32 cellular contexts compared by ENCODE assay signal in genomic region chr3:61626484-61626883, GRCh38.
"Had no signal": no experiment of that assay in that cellular context is flagged by ENCODE, and none has a peak within 500 bp of the region (broad histone marks: within the 10 kb centered on the region; RNA-seq: fewer than 3 reads in every experiment).

No MANE protein-coding gene starts in this region.

- H3K9me3 Mint-ChIP-seq: activated naive CD4-positive, alpha-beta T cell treated with anti-CD3 and anti-CD28 coated beads for 36 hours; activated naive CD8-positive, alpha-beta T cell treated with anti-CD3 and anti-CD28 coated beads for 36 hours; activated T-helper 1 cell treated with anti-CD3 and anti-CD28 coated beads, Interleukin-12 subunit alpha, Interleukin-12 subunit beta, Interleukin-2, Interleukin-4 antibody, amounts not matched to agents 30 ng/mL and 10 ng/mL and 1 ng/mL, durations not matched to agents 14 hours and 24 hours and 36 hours; nephron had no signal

- H3K27ac Mint-ChIP-seq: activated naive CD4-positive, alpha-beta T cell treated with anti-CD3 and anti-CD28 coated beads for 36 hours; activated naive CD8-positive, alpha-beta T cell treated with anti-CD3 and anti-CD28 coated beads for 36 hours; activated T-helper 1 cell treated with anti-CD3 and anti-CD28 coated beads, Interleukin-12 subunit alpha, Interleukin-12 subunit beta, Interleukin-2, Interleukin-4 antibody, amounts not matched to agents 30 ng/mL and 10 ng/mL and 1 ng/mL, durations not matched to agents 14 hours and 24 hours and 36 hours; brain; stimulated activated memory B cell treated with anti-CD40 and anti-IgM and Interleukin-4, amounts not matched to agents 10 μg/mL and 1 μg/mL and 100 μg/mL, for 72 hours had no signal

- H3K4me1 ChIP-seq: colonic mucosa, vagina had no signal

- H3K4me2 ChIP-seq: smooth muscle cell had no signal

- H3K4me1 Mint-ChIP-seq: activated naive CD8-positive, alpha-beta T cell treated with anti-CD3 and anti-CD28 coated beads for 36 hours; stimulated activated memory B cell treated with anti-CD40 and anti-IgM and Interleukin-4, amounts not matched to agents 10 μg/mL and 1 μg/mL and 100 μg/mL, for 72 hours had no signal

- H3K27me3 Mint-ChIP-seq: brain; stimulated activated memory B cell treated with anti-CD40 and anti-IgM and Interleukin-4, amounts not matched to agents 10 μg/mL and 1 μg/mL and 100 μg/mL, for 72 hours had no signal

- H3K9me3 ChIP-seq: adrenal gland, colonic mucosa, left lung, lower lobe of right lung, mucosa of descending colon, ovary, psoas muscle, stomach, thyroid gland, upper lobe of left lung, vagina had no signal

- H3K4me3 Mint-ChIP-seq: activated naive CD4-positive, alpha-beta T cell treated with anti-CD3 and anti-CD28 coated beads for 36 hours; activated naive CD8-positive, alpha-beta T cell treated with anti-CD3 and anti-CD28 coated beads for 36 hours; activated T-helper 1 cell treated with anti-CD3 and anti-CD28 coated beads, Interleukin-12 subunit alpha, Interleukin-12 subunit beta, Interleukin-2, Interleukin-4 antibody, amounts not matched to agents 30 ng/mL and 10 ng/mL and 1 ng/mL, durations not matched to agents 14 hours and 24 hours and 36 hours; brain; nephron; stimulated activated memory B cell treated with anti-CD40 and anti-IgM and Interleukin-4, amounts not matched to agents 10 μg/mL and 1 μg/mL and 100 μg/mL, for 72 hours had no signal

- H3K4me3 ChIP-seq: adrenal gland, cardiac muscle cell, colonic mucosa, left lung, lower lobe of right lung, mucosa of descending colon, ovary, psoas muscle, smooth muscle cell, stomach, thyroid gland, upper lobe of left lung, vagina had no signal

- DNase-seq: activated CD4-positive, alpha-beta T cell treated with anti-CD3 and anti-CD28 coated beads for 48 hours; activated CD4-positive, alpha-beta T cell treated with anti-CD3 and anti-CD28 coated beads, Interleukin-2, amount 50 U/mL, for 48 hours; activated CD8-positive, alpha-beta memory T cell treated with anti-CD3 and anti-CD28 coated beads for 24 hours; activated effector memory CD4-positive, alpha-beta T cell treated with anti-CD3 and anti-CD28 coated beads, Interleukin-2, amount 50 U/mL, for 16 hours; activated naive CD4-positive, alpha-beta T cell treated with anti-CD3 and anti-CD28 coated beads for 36 hours; activated naive CD8-positive, alpha-beta T cell treated with anti-CD3 and anti-CD28 coated beads for 36 hours; adrenal gland; aorta; cerebellar nuclear complex; colonic mucosa; effector memory CD4-positive, alpha-beta T cell; kidney glomerular epithelial cell; left lung; lower lobe of right lung; mesendoderm; mucosa of descending colon; ovary; psoas muscle; stimulated activated CD4-positive, alpha-beta T cell treated with anti-CD3 and anti-CD28 coated beads, Interleukin-1b, Interleukin-23, amount 100 ng/mL, for 48 hours; stimulated activated CD4-positive, alpha-beta T cell treated with anti-CD3 and anti-CD28 coated beads, Interleukin-4, amount 100 ng/mL, for 4 hours; stimulated activated CD8-positive, alpha-beta memory T cell treated with anti-CD3 and anti-CD28 coated beads, Interleukin-4, amount 100 ng/mL, for 48 hours; stomach; T-helper 2 cell; thyroid gland; upper lobe of left lung had no signal

- ATAC-seq: left lung; lower lobe of right lung; mucosa of descending colon; stimulated activated memory B cell treated with anti-CD40 and anti-IgM and Interleukin-4, amounts not matched to agents 10 μg/mL and 1 μg/mL and 100 μg/mL, for 72 hours had no signal

- H3K27me3 ChIP-seq: adrenal gland, cardiac muscle cell, colonic mucosa, left lung, ovary, stomach, thyroid gland, upper lobe of left lung, vagina had no signal

- H3K36me3 ChIP-seq: adrenal gland, cardiac muscle cell, colonic mucosa, left lung, lower lobe of right lung, ovary, stomach, thyroid gland, upper lobe of left lung, vagina had no signal

- H3K36me3 Mint-ChIP-seq: activated naive CD8-positive, alpha-beta T cell treated with anti-CD3 and anti-CD28 coated beads for 36 hours; stimulated activated memory B cell treated with anti-CD40 and anti-IgM and Interleukin-4, amounts not matched to agents 10 μg/mL and 1 μg/mL and 100 μg/mL, for 72 hours had no signal

- H3K27ac ChIP-seq: adrenal gland, cardiac muscle cell, colonic mucosa, left lung, lower lobe of right lung, ovary, psoas muscle, stomach, thyroid gland, upper lobe of left lung, vagina had no signal
